9 cellular contexts compared by ENCODE assay signal in the genomic region with DNA sequence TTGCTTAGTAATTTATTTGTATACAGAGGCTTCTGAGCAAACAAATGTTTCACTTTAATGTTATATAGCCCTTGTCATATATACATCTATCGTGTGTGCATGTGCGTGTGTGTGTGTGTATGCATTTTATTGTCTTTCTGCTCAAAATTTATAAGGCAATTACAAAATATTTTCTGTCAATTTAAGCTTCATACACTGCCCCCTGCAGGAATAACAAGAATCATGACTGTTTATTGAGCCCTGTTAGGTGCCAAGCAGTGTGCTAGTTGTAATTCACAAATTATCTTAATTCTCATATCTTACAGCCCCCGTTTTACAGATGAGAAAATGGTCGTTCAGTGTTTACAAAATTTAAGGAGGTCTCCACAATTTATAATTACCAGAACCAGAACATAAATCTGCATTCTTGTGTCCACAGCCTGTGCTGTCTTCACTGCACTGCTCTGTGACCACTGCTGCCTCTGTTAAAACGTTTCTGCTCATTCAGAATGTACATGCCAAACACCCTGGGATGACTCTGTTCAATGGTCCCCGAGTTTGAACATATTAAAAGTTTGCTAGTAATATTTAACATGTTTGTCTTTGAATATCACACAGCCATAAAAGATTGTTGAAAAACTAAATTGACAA.
DNase-seq lines count a peak whose midpoint lies in the region; ATAC-seq and TF ChIP-seq lines count a peak whose summit lies in the region.
"Had no signal": no experiment of that assay in that cellular context is flagged by ENCODE, and none has a peak within 500 bp of the region (broad histone marks: within the 10 kb centered on the region; RNA-seq: fewer than 3 reads in every experiment).

No MANE protein-coding gene starts in this region.

- H3K9me3 Mint-ChIP-seq in activated CD4-positive, alpha-beta memory T cell treated with anti-CD3 and anti-CD28 coated beads for 36 hours = no peaks in the 10 kb centered on the region

- H3K4me1 ChIP-seq in testis = no peaks in the 10 kb centered on the region

- no peak overlapping the region for H3K27ac ChIP-seq in testis

- no peak overlapping the region for H3K4me3 Mint-ChIP-seq in activated CD4-positive, alpha-beta memory T cell treated with anti-CD3 and anti-CD28 coated beads for 36 hours

- TF ChIP-seq CTCF in foreskin fibroblast (IDR thresholded peaks at IDR 0.05; ENCODE audit: low read depth, low read length) = peak; percentile 17
- peak in 2 of 3 experiments; percentile 41 to 56 for TF ChIP-seq CTCF in testis (IDR thresholded peaks at IDR 0.05)

- DNase-seq in NCI-H2029 treated with DMSO at 0.1 percent for 48 hours (lab: John Stamatoyannopoulos, UW) (peak; percentile 1), NCI-H2029 (lab: John Stamatoyannopoulos, UW) (no peak), RPMI8226 (peak; percentile 10), foreskin fibroblast (peak in 1 of 2 donors; percentile 24), testis (no peak)
- no peak for DNase-seq in activated CD4-positive, alpha-beta memory T cell treated with anti-CD3 and anti-CD28 coated beads for 36 hours
- no peak for DNase-seq in activated effector memory CD4-positive, alpha-beta T cell treated with Interleukin-2 at 50 U/mL for 16 hours
- DNase-seq: stimulated activated CD4-positive, alpha-beta T cell treated with anti-CD3 and anti-CD28 coated beads, Interleukin-4, amount 100 ng/mL, for 24 hours had no signal

- H3K36me3 Mint-ChIP-seq in activated CD4-positive, alpha-beta memory T cell treated with anti-CD3 and anti-CD28 coated beads for 36 hours = no peaks in the 10 kb centered on the region

- POLR2A ChIA-PET in activated CD4-positive, alpha-beta memory T cell treated with anti-CD3 and anti-CD28 coated beads for 36 hours (lab: Charles Lee) = no interaction called here

- H3K4me1 Mint-ChIP-seq in activated CD4-positive, alpha-beta memory T cell treated with anti-CD3 and anti-CD28 coated beads for 36 hours (ENCODE audit: low read depth) = peaks cover 8% of the 10 kb centered on the region

- TF ChIP-seq POLR2A in testis (IDR thresholded peaks at IDR 0.05) = no peak

- H3K9me3 ChIP-seq in testis = no peaks in the 10 kb centered on the region

- intact Hi-C loops in testis (cut with DNase I; ENCODE audit: low total_unique reads) = no loop called here
- intact Hi-C loops in activated CD4-positive, alpha-beta memory T cell treated with anti-CD3 and anti-CD28 coated beads for 36 hours (cut with micrococcal nuclease) = loop anchor here (2.0 to 5.0 kb wide), 4 partner anchors 106 to 837 kb away; a partner anchor contains a TSS

- no peak overlapping the region for H3K4me3 ChIP-seq in foreskin fibroblast (ENCODE audit: low read depth in 1 of 2, low read length in 2 of 2)
- no peak overlapping the region for H3K4me3 ChIP-seq in testis

- WGBS in testis, 2 donors = 53 to 59% methylated on average over 6 of the region's 6 CpGs

- no peak overlapping the region for H3K27ac Mint-ChIP-seq in activated CD4-positive, alpha-beta memory T cell treated with anti-CD3 and anti-CD28 coated beads for 36 hours

- no peaks in the 10 kb centered on the region for H3K27me3 ChIP-seq in testis

- CTCF ChIA-PET in activated CD4-positive, alpha-beta memory T cell treated with anti-CD3 and anti-CD28 coated beads for 36 hours (lab: Charles Lee) = interaction anchor here (0.8 to 1.8 kb wide), 9 partner anchors 12 to 310 kb away, joined by 3 to 6 read pairs (median 3); no protein-coding TSS in a partner anchor

- ATAC-seq in GM18870 (IDR thresholded peaks at IDR 0.05; ENCODE audit: unreplicated experiment) = no peak

- no peaks in the 10 kb centered on the region for H3K36me3 ChIP-seq in testis (ENCODE audit: low read depth, missing control alignments)

- no peaks in the 10 kb centered on the region for H3K27me3 Mint-ChIP-seq in activated CD4-positive, alpha-beta memory T cell treated with anti-CD3 and anti-CD28 coated beads for 36 hours

Comparison
In these comparisons a context has a peak if more than half of its experiments do, and no peak if none do; other contexts are left out.
1. DNase-seq: peak in NCI-H2029 treated with DMSO at 0.1 percent for 48 hours (single experiment) and RPMI8226 (single experiment); none in NCI-H2029 (single experiment), testis (single experiment), activated CD4-positive, alpha-beta memory T cell treated with anti-CD3 and anti-CD28 coated beads for 36 hours (single experiment) and activated effector memory CD4-positive, alpha-beta T cell treated with Interleukin-2 at 50 U/mL for 16 hours (single experiment).